In genomic region chr10:95502377-95502776, GRCh38 we compare ENCODE assay signal across 21 cellular contexts. TPM values are rescaled to one million over a fixed set of nuclear protein-coding genes. Genes with fewer than 3 reads are reported as not detected.
DNase-seq lines count a peak whose midpoint lies in the region; ATAC-seq, FAIRE-seq and TF ChIP-seq lines count a peak whose summit lies in the region.
"Had no signal": no experiment of that assay in that cellular context is flagged by ENCODE, and none has a peak within 500 bp of the region (broad histone marks: within the 10 kb centered on the region; RNA-seq: fewer than 3 reads in every experiment).

No MANE protein-coding gene starts in this region.

- ATAC-seq in GM23338 (peak; percentile 22; the same call in 2 of the 3 replicates), K562 (peak; percentile 73), gastrocnemius medialis (peak in 1 of 2 donors; percentile 24), GM18502 (IDR thresholded peaks at IDR 0.05; ENCODE audit: poor library complexity, unreplicated experiment) (no peak), HG03571 (IDR thresholded peaks at IDR 0.05; ENCODE audit: unreplicated experiment) (no peak)
- ATAC-seq: natural killer cell treated with Interleukin-12 subunit alpha and Interleukin-12 subunit beta and Interleukin-15 and Interleukin-18, amount 100 ng/mL, for 72 hours; T-cell had no signal

- H3K4me1 Mint-ChIP-seq in GM23338: peaks cover 49% of the 10 kb centered on the region
- H3K4me1 Mint-ChIP-seq: T-cell had no signal

- intact Hi-C loops in K562 (cut with micrococcal nuclease) (no loop called here), gastrocnemius medialis (cut with DNase I; ENCODE audit: low total_unique reads) (no loop called here), OCI-LY7 (cut with micrococcal nuclease; ENCODE audit: unreplicated experiment) (no loop called here)

- no peaks in the 10 kb centered on the region; the same call in 1 of the 2 replicates for H4K20me1 ChIP-seq in GM23338 (replicated peaks; ENCODE audit: insufficient read depth)
- no peaks in the 10 kb centered on the region for H4K20me1 ChIP-seq in K562 (replicated peaks; ENCODE audit: control insufficient read depth, insufficient read depth, low read length)
- H4K20me1 ChIP-seq in OCI-LY7 (ENCODE audit: insufficient read depth, low read length): no peaks in the 10 kb centered on the region

- H3K9ac ChIP-seq in K562 (ENCODE audit: insufficient read depth in 1 of 2, low read depth in 2 of 2, low read length in 2 of 2) (peak overlapping the region; percentile 29 to 31; a peak in 1 of 4 replicates), iPS-15b (ENCODE audit: low read depth, low read length) (peak overlapping the region; percentile 17)

- no TSS peak for BruUV-seq in K562 (replicated peaks; lab: Mats Ljungman, UMichigan)
- no TSS peak for BruUV-seq in OCI-LY7 (replicated peaks; lab: Mats Ljungman, UMichigan)

- TF ChIP-seq POLR2A in K562 (conservative IDR thresholded peaks at IDR 0.05): no peak
- TF ChIP-seq POLR2A in gastrocnemius medialis (IDR thresholded peaks at IDR 0.05): no peak

- H3K27me3 Mint-ChIP-seq in GM23338 (ENCODE audit: insufficient read depth, low read depth, poor library complexity): no peaks in the 10 kb centered on the region

- no peak overlapping the region for H3K27ac Mint-ChIP-seq in GM23338
- H3K27ac Mint-ChIP-seq: natural killer cell treated with Interleukin-12 subunit alpha and Interleukin-12 subunit beta and Interleukin-15 and Interleukin-18, amount 100 ng/mL, for 72 hours; T-cell had no signal

- no peak overlapping the region for H3K4me3 ChIP-seq in GM23338
- no peak overlapping the region for H3K4me3 ChIP-seq in K562
- H3K4me3 ChIP-seq in iPS-15b (ENCODE audit: low read depth, low read length): no peak overlapping the region
- H3K4me3 ChIP-seq in gastrocnemius medialis: no peak overlapping the region
- H3K4me3 ChIP-seq in OCI-LY7 (ENCODE audit: low read depth, low read length, poor library complexity, severe bottlenecking): no peak overlapping the region
- H3K4me3 ChIP-seq: testis had no signal

- POLR2A ChIA-PET in K562 (lab: Yijun Ruan, JAX) (interaction anchor here (0.6 to 1.4 kb wide), 2 partner anchors 12 to 27 kb away, joined by 3 read pairs; no protein-coding TSS in a partner anchor), OCI-LY7 (lab: Charles Lee) (no interaction called here)

- H3K9me2 ChIP-seq in GM23338 (ENCODE audit: insufficient read depth) (no peaks in the 10 kb centered on the region), OCI-LY7 (ENCODE audit: insufficient read depth, low read length) (no peaks in the 10 kb centered on the region)

- in situ Hi-C loops in K562 (cut with MboI): no loop called here
- in situ Hi-C loops in gastrocnemius medialis (cut with MboI; ENCODE audit: low sequenced_read_pairs in 4 of 4): no loop called here

- TF ChIP-seq RAD21 in K562 (CRISPR knock-in tag; conservative IDR thresholded peaks at IDR 0.05 in 1 of 2, IDR thresholded peaks at IDR 0.05 in 1 of 2): peak in 1 of 2 experiments; percentile 10; a peak in 1 of 4 replicates

- no peaks in the 10 kb centered on the region for H3K9me3 Mint-ChIP-seq in GM23338
- H3K9me3 Mint-ChIP-seq: natural killer cell treated with Interleukin-12 subunit alpha and Interleukin-12 subunit beta and Interleukin-15 and Interleukin-18, amount 100 ng/mL, for 72 hours; T-cell had no signal

- H3K27ac ChIP-seq in GM23338 (ENCODE audit: low read depth) (no peak overlapping the region), K562 (ENCODE audit: extremely low read depth, low read depth, low read length) (no peak overlapping the region), gastrocnemius medialis (peak overlapping the region; percentile 33 to 78 (median 63)), OCI-LY7 (ENCODE audit: low read depth, low read length, poor library complexity, severe bottlenecking) (no peak overlapping the region)
- H3K27ac ChIP-seq: testis had no signal

- H3K4me3 Mint-ChIP-seq in GM23338: no peak overlapping the region
- H3K4me3 Mint-ChIP-seq: natural killer cell treated with Interleukin-12 subunit alpha and Interleukin-12 subunit beta and Interleukin-15 and Interleukin-18, amount 100 ng/mL, for 72 hours; T-cell had no signal

- no peak for TF ChIP-seq EP300 in K562 (IDR thresholded peaks at IDR 0.05; ENCODE audit: low read length)

- no peak for DNase-seq in GM23338 (ENCODE audit: low spot score)
- DNase-seq in K562 (ENCODE audit: extremely low read depth in 1 of 4, low spot score in 3 of 4): no peak
- no peak for DNase-seq in gastrocnemius medialis
- DNase-seq in OCI-LY7 (ENCODE audit: low spot score): no peak
- DNase-seq in T1000 (lab: John Stamatoyannopoulos, UW): no peak
- DNase-seq: activated CD4-positive, alpha-beta T cell treated with anti-CD3 and anti-CD28 coated beads, Interleukin-2, amount 50 U/mL, for 4 hours; activated effector memory CD4-positive, alpha-beta T cell treated with anti-CD3 and anti-CD28 coated beads, Interleukin-2, amount 50 U/mL, for 16 hours; DND-41; KG1; kidney; mesendoderm; NCI-H1092; NCI-H2081 treated with DMSO at 0.1 percent for 48 hours; SIG-M5; stimulated activated CD8-positive, alpha-beta memory T cell treated with anti-CD3 and anti-CD28 coated beads, Interleukin-4, amount 100 ng/mL, for 48 hours; T-cell; testis had no signal

- H3K9me3 ChIP-seq in K562 (replicated peaks; ENCODE audit: control insufficient read depth, insufficient read depth, low read depth, low read length): no peaks in the 10 kb centered on the region
- H3K9me3 ChIP-seq in iPS-15b (ENCODE audit: control insufficient read depth, insufficient read depth, low read length): no peaks in the 10 kb centered on the region
- no peaks in the 10 kb centered on the region for H3K9me3 ChIP-seq in gastrocnemius medialis
- H3K9me3 ChIP-seq in OCI-LY7 (ENCODE audit: low read length): no peaks in the 10 kb centered on the region
- H3K9me3 ChIP-seq: testis had no signal

- H3F3A ChIP-seq in GM23338 (replicated peaks; ENCODE audit: low read depth): no peaks in the 10 kb centered on the region

- H3K4me2 ChIP-seq in GM23338 (no peak overlapping the region), K562 (ENCODE audit: insufficient read depth, low read length) (no peak overlapping the region), OCI-LY7 (ENCODE audit: low read length) (no peak overlapping the region)

- WGBS in K562 (ENCODE audit: insufficient coverage, low coverage, missing lambda C conversion rate): 17% methylated on average over 1 of the region's 1 CpG

- H3K36me3 ChIP-seq in GM23338 (ENCODE audit: insufficient read depth) (no peaks in the 10 kb centered on the region), K562 (ENCODE audit: control insufficient read depth, insufficient read depth, low read length) (no peaks in the 10 kb centered on the region), iPS-15b (ENCODE audit: control insufficient read depth, insufficient read depth, low read length) (no peaks in the 10 kb centered on the region), gastrocnemius medialis (no peaks in the 10 kb centered on the region), OCI-LY7 (ENCODE audit: insufficient read depth, low read length) (no peaks in the 10 kb centered on the region)

- no peak for TF ChIP-seq CTCF in GM23338 (conservative IDR thresholded peaks at IDR 0.05; ENCODE audit: low read depth in 2 of 2)
- peak in 2 of 3 experiments; percentile 7 to 20; a peak in 1 of 6 replicates for TF ChIP-seq CTCF in K562 (IDR thresholded peaks at IDR 0.05 in 2 of 3, conservative IDR thresholded peaks at IDR 0.05 in 1 of 3; ENCODE audit: insufficient read depth in 2 of 3, low read depth in 1 of 3, low read length in 3 of 3)
- TF ChIP-seq CTCF in gastrocnemius medialis (IDR thresholded peaks at IDR 0.05 in 4 of 5, conservative IDR thresholded peaks at IDR 0.05 in 1 of 5): no peak
- no peak for TF ChIP-seq CTCF in OCI-LY7 (conservative IDR thresholded peaks at IDR 0.05; ENCODE audit: low read length)

- CTCF ChIA-PET in K562 (lab: Yijun Ruan, JAX; ENCODE audit: low intra/inter-chr PET ratio): no interaction called here
- CTCF ChIA-PET in OCI-LY7 (lab: Charles Lee; ENCODE audit: unreplicated experiment): no interaction called here

- no peaks in the 10 kb centered on the region for H3K9me1 ChIP-seq in K562 (ENCODE audit: control insufficient read depth, insufficient read depth, low read length)

- H3K36me3 Mint-ChIP-seq in GM23338 (ENCODE audit: low read depth): no peaks in the 10 kb centered on the region
- H3K36me3 Mint-ChIP-seq: natural killer cell treated with Interleukin-12 subunit alpha and Interleukin-12 subunit beta and Interleukin-15 and Interleukin-18, amount 100 ng/mL, for 72 hours; T-cell had no signal

- H2AFZ ChIP-seq in GM23338 (no peak overlapping the region), K562 (ENCODE audit: low read depth, low read length) (peak overlapping the region; percentile 62; the same call in 1 of the 2 replicates), OCI-LY7 (ENCODE audit: low read length) (no peak overlapping the region)

- FAIRE-seq in K562 (lab: Jason Lieb, UNC): no peak
- FAIRE-seq: kidney had no signal

- H3K27me3 ChIP-seq in GM23338 (ENCODE audit: insufficient read depth) (no peaks in the 10 kb centered on the region), K562 (ENCODE audit: control insufficient read depth in 2 of 2, insufficient read depth in 2 of 2, low read length in 2 of 2) (no peaks in the 10 kb centered on the region), iPS-15b (ENCODE audit: control insufficient read depth, insufficient read depth, low read length) (no peaks in the 10 kb centered on the region), gastrocnemius medialis (no peaks in the 10 kb centered on the region)
- H3K27me3 ChIP-seq: testis had no signal

- H3K79me2 ChIP-seq in GM23338 (replicated peaks; ENCODE audit: insufficient read depth) (peaks cover 71% of the 10 kb centered on the region), K562 (ENCODE audit: control insufficient read depth, insufficient read depth, low read length) (no peaks in the 10 kb centered on the region), OCI-LY7 (ENCODE audit: insufficient read depth, low read depth, low read length) (no peaks in the 10 kb centered on the region)

- H3K4me1 ChIP-seq in GM23338 (ENCODE audit: insufficient read depth): peaks cover 43% of the 10 kb centered on the region
- H3K4me1 ChIP-seq in K562 (replicated peaks in 1 of 2; ENCODE audit: control insufficient read depth in 2 of 2, insufficient read depth in 2 of 2, low read length in 2 of 2): peaks cover 13 to 48% of the 10 kb centered on the region in 2 experiments; a peak in 4 of 5 replicates
- H3K4me1 ChIP-seq in iPS-15b (ENCODE audit: control insufficient read depth, insufficient read depth, low read length): peaks cover 26% of the 10 kb centered on the region
- H3K4me1 ChIP-seq in gastrocnemius medialis: peaks cover 64 to 70% of the 10 kb centered on the region in 2 donors
- no peaks in the 10 kb centered on the region for H3K4me1 ChIP-seq in OCI-LY7 (ENCODE audit: insufficient read depth, low read length, poor library complexity, severe bottlenecking)

RNA-seq across cellular contexts. Expression of gene SORBS1, which starts 58.8 kb away (rescaled TPM):
- 35.9 and 47.7 TPM in 2 replicates for total RNA-seq in GM23338 (2014; rRNA removed; shearing (Covaris generic))
- polyA plus RNA-seq in GM23338 (2016; fragmentation: Nextera tagmentation; extraction: Ambion mirVana) (50.5 and 51.5 TPM in 2 replicates), K562 (2011; rRNA removed) (10.9 and 13.3 TPM in 2 replicates), K562 (2014; fragmentation: Illumina TruSeq; extraction: Trizol) (7.7 and 8.4 TPM in 2 replicates), K562 (2014; fragmentation: Nextera tagmentation; extraction: Ambion mirVana) (1 to 10 TPM; 2.0 to 2.8 TPM), K562 (2014; rRNA removed) (5.1 and 6.7 TPM in 2 replicates)
- 34.5 and 47.6 TPM in 2 replicates for total RNA-seq in K562 (2011; cell fraction: chromatin; rRNA removed; ENCODE audit: low replicate concordance)
- 16.0 and 16.1 TPM in 2 replicates for total RNA-seq in K562 (2011; cell fraction: nucleolus; rRNA removed)
- 36.1 and 59.8 TPM in 2 replicates for total RNA-seq in K562 (2011; cell fraction: nucleoplasm; rRNA removed)
- total RNA-seq in K562 (2014; rRNA removed) (4.4 and 4.5 TPM in 2 replicates), K562 (2014; rRNA removed; fragmentation: Illumina TruSeq; extraction: Trizol) (7.1 and 7.2 TPM in 2 replicates), K562 (2015; rRNA removed; fragmentation: Illumina TruSeq; extraction: Trizol) (6.5 and 7.2 TPM in 2 replicates), K562 (2021) (6.2 and 7.1 TPM in 2 replicates), gastrocnemius medialis (100 to 1,000 TPM; 146 to 331 (median 186) TPM), OCI-LY7 (2022) (3.1 and 3.3 TPM in 2 replicates)
- 6.2 and 8.7 TPM in 2 replicates for polyA plus RNA-seq in K562 (2011; cell fraction: cytosol; rRNA removed)
- polyA plus RNA-seq in K562 (2011; cell fraction: nucleus; rRNA removed): 12.8 and 13.8 TPM in 2 replicates
- 5.5 and 7.0 TPM in 2 replicates for polyA plus RNA-seq in K562 (2012)
- polyA minus RNA-seq in K562 (2011; rRNA and poly(A)+ RNA removed): 19.0 and 21.4 TPM in 2 replicates
- polyA minus RNA-seq in K562 (2011; cell fraction: cytosol; rRNA and poly(A)+ RNA removed): 8.4 and 8.6 TPM in 2 replicates
- 10.8 and 16.0 TPM in 2 replicates for polyA minus RNA-seq in K562 (2011; cell fraction: nucleus; rRNA and poly(A)+ RNA removed)
- total RNA-seq in OCI-LY7 (2014; rRNA removed; shearing (Covaris generic)): 0.10 and 0.57 TPM in 2 replicates

Comparison
In these comparisons a context has a peak if more than half of its experiments do, and no peak if none do; other contexts are left out.
1. ATAC-seq: peak in GM23338 (single experiment) and K562 (single experiment); none in GM18502 (single experiment) and HG03571 (single experiment).
2. H3K27ac ChIP-seq: peak in gastrocnemius medialis (4 of 4); none in GM23338 (single experiment), K562 (single experiment) and OCI-LY7 (single experiment).
3. CTCF ChIP-seq: peak in K562 (2 of 3); none in GM23338 (0 of 2), gastrocnemius medialis (0 of 5) and OCI-LY7 (single experiment).